In genomic region chr10:130108934-130109604, GRCh38 we compare ENCODE assay signal across 7 cellular contexts. TPM values are rescaled to one million over a fixed set of nuclear protein-coding genes. Genes with fewer than 3 reads are reported as not detected.
DNase-seq lines count a peak whose midpoint lies in the region; ATAC-seq and TF ChIP-seq lines count a peak whose summit lies in the region.

No MANE protein-coding gene starts in this region.

- H3K9me3 ChIP-seq in SU-DHL-6 (ENCODE audit: insufficient read depth, low read length), result no peaks in the 10 kb centered on the region
- no peaks in the 10 kb centered on the region for H3K9me3 ChIP-seq in esophagus squamous epithelium
- no peaks in the 10 kb centered on the region for H3K9me3 ChIP-seq in spleen

- peak overlapping the region; percentile 93 for H3K4me3 Mint-ChIP-seq in GM23338

- H3F3A ChIP-seq in GM23338 (replicated peaks; ENCODE audit: low read depth), result peaks cover 8% of the 10 kb centered on the region
- H3F3A ChIP-seq in SU-DHL-6 (ENCODE audit: insufficient read depth), result no peaks in the 10 kb centered on the region

- no peak overlapping the region for H2AFZ ChIP-seq in GM23338
- no peak overlapping the region for H2AFZ ChIP-seq in SU-DHL-6 (ENCODE audit: low read depth, low read length, severe bottlenecking)

- WGBS in esophagus squamous epithelium, 2 donors, result 51 to 55% methylated on average over 6 of the region's 6 CpGs
- WGBS in spleen, 5 donors, result 50 to 61% (median 57%) methylated on average over 6 of the region's 6 CpGs

- H3K27me3 ChIP-seq in GM23338 (ENCODE audit: insufficient read depth) (no peaks in the 10 kb centered on the region), SU-DHL-6 (ENCODE audit: low read length) (no peaks in the 10 kb centered on the region), esophagus squamous epithelium (no peaks in the 10 kb centered on the region), spleen (replicated peaks in 1 of 7) (no peaks in the 10 kb centered on the region)

- H3K79me2 ChIP-seq in GM23338 (replicated peaks; ENCODE audit: insufficient read depth) (peaks cover 10% of the 10 kb centered on the region), SU-DHL-6 (ENCODE audit: insufficient read depth, low read length) (peaks cover 17% of the 10 kb centered on the region; the same call in 1 of the 2 replicates)

- TF ChIP-seq POLR2A in esophagus squamous epithelium (IDR thresholded peaks at IDR 0.05) (no peak), spleen (IDR thresholded peaks at IDR 0.05) (no peak), GM18505 (IDR thresholded peaks at IDR 0.05; ENCODE audit: borderline replicate concordance, extremely low read depth, insufficient read depth, insufficient read length) (no peak)

- peaks cover 36% of the 10 kb centered on the region for H3K4me1 Mint-ChIP-seq in GM23338

- H3K9me3 Mint-ChIP-seq in GM23338, result peaks cover 4% of the 10 kb centered on the region; the same call in 2 of the 3 replicates

- H3K9me2 ChIP-seq in GM23338 (ENCODE audit: insufficient read depth), result no peaks in the 10 kb centered on the region; the same call in 1 of the 2 replicates
- no peaks in the 10 kb centered on the region for H3K9me2 ChIP-seq in SU-DHL-6 (replicated peaks; ENCODE audit: insufficient read depth, low read length)

- ATAC-seq in GM23338 (no peak), GM18505 (IDR thresholded peaks at IDR 0.05; ENCODE audit: unreplicated experiment) (no peak), HG03354 (IDR thresholded peaks at IDR 0.05; ENCODE audit: poor library complexity, severe bottlenecking, unreplicated experiment) (no peak)

- peaks cover 18% of the 10 kb centered on the region; the same call in 2 of the 3 replicates for H3K36me3 Mint-ChIP-seq in GM23338 (ENCODE audit: low read depth)

- peaks cover 15% of the 10 kb centered on the region for H3K27me3 Mint-ChIP-seq in GM23338 (ENCODE audit: insufficient read depth, low read depth, poor library complexity)

- H3K27ac ChIP-seq in GM23338 (ENCODE audit: low read depth) (no peak overlapping the region), SU-DHL-6 (ENCODE audit: low read depth, low read length) (no peak overlapping the region), esophagus squamous epithelium (peak overlapping the region in 2 of 4 donors; percentile 95 to 98), spleen (peak overlapping the region in 1 of 8 donors; percentile 93)

- DNase-seq in GM23338 (ENCODE audit: low spot score), result no peak
- DNase-seq in esophagus squamous epithelium (lab: John Stamatoyannopoulos, UW), result no peak
- DNase-seq in spleen, result no peak
- DNase-seq in NCI-H187 (lab: John Stamatoyannopoulos, UW), result no peak

- peak overlapping the region; percentile 100 for H3K4me2 ChIP-seq in GM23338
- H3K4me2 ChIP-seq in SU-DHL-6 (ENCODE audit: low read depth, low read length, poor library complexity, severe bottlenecking), result peak overlapping the region; percentile 80

- no peak for TF ChIP-seq CTCF in GM23338 (conservative IDR thresholded peaks at IDR 0.05; ENCODE audit: low read depth in 2 of 2)
- TF ChIP-seq CTCF in SU-DHL-6 (IDR thresholded peaks at IDR 0.05; ENCODE audit: insufficient read depth, low read length, poor library complexity, severe bottlenecking), result no peak
- no peak for TF ChIP-seq CTCF in esophagus squamous epithelium (IDR thresholded peaks at IDR 0.05)
- TF ChIP-seq CTCF in spleen (IDR thresholded peaks at IDR 0.05 in 8 of 11, conservative IDR thresholded peaks at IDR 0.05 in 3 of 11), result no peak

- H4K20me1 ChIP-seq in GM23338 (replicated peaks; ENCODE audit: insufficient read depth), result no peaks in the 10 kb centered on the region
- no peaks in the 10 kb centered on the region; the same call in 1 of the 2 replicates for H4K20me1 ChIP-seq in SU-DHL-6 (ENCODE audit: low read depth, low read length)

- H3K27ac Mint-ChIP-seq in GM23338, result no peak overlapping the region

- peak overlapping the region; percentile 84 for H3K9ac ChIP-seq in SU-DHL-6 (ENCODE audit: low read length)

- H3K36me3 ChIP-seq in GM23338 (ENCODE audit: insufficient read depth) (no peaks in the 10 kb centered on the region), SU-DHL-6 (ENCODE audit: low read length) (no peaks in the 10 kb centered on the region), esophagus squamous epithelium (peaks cover 0 to 12% (median 0%) of the 10 kb centered on the region in 3 donors), spleen (peaks cover 0 to 14% (median 4%) of the 10 kb centered on the region in 6 donors)

- H3K4me1 ChIP-seq in GM23338 (ENCODE audit: insufficient read depth) (peaks cover 18% of the 10 kb centered on the region), esophagus squamous epithelium (peaks cover 9 to 36% (median 19%) of the 10 kb centered on the region in 3 donors), spleen (peaks cover 10 to 53% (median 29%) of the 10 kb centered on the region in 6 donors)

- intact Hi-C loops in esophagus squamous epithelium (cut with DNase I), result no loop called here
- intact Hi-C loops in spleen (cut with DNase I; ENCODE audit: low total_unique reads), result no loop called here

- peak overlapping the region; percentile 98 for H3K4me3 ChIP-seq in GM23338
- peak overlapping the region; percentile 79 for H3K4me3 ChIP-seq in SU-DHL-6 (ENCODE audit: insufficient read depth, low read length, poor library complexity, severe bottlenecking)
- peak overlapping the region in 3 of 4 donors; percentile 64 to 96 (median 77) for H3K4me3 ChIP-seq in esophagus squamous epithelium
- peak overlapping the region in 6 of 8 donors; percentile 69 to 90 (median 78) for H3K4me3 ChIP-seq in spleen

TF ChIP-seq in GM23338, 12 proteins besides CTCF, POLR2A, EP300 and RAD21:
- no peak for TF ChIP-seq ETS1 (IDR thresholded peaks at IDR 0.05)
- TF ChIP-seq ZNF114 (CRISPR knock-in tag; IDR thresholded peaks at IDR 0.05), result no peak
- no peak for TF ChIP-seq NANOG (IDR thresholded peaks at IDR 0.05; ENCODE audit: borderline replicate concordance)
- TF ChIP-seq ZNF331 (CRISPR knock-in tag; IDR thresholded peaks at IDR 0.05; ENCODE audit: low read depth), result no peak
- no peak for TF ChIP-seq STAT1 (IDR thresholded peaks at IDR 0.05; ENCODE audit: unreplicated experiment)
- TF ChIP-seq CREB1 (CRISPR knock-in tag; IDR thresholded peaks at IDR 0.05; ENCODE audit: low read depth), result no peak
- TF ChIP-seq EZH2 (IDR thresholded peaks at IDR 0.05; ENCODE audit: low read depth, unreplicated experiment), result no peak
- no peak for TF ChIP-seq EZH2phosphoT487 (IDR thresholded peaks at IDR 0.05; ENCODE audit: unreplicated experiment)

RNA-seq across cellular contexts. Expression of gene C10orf143, which starts 1.6 kb away (rescaled TPM):
- total RNA-seq in GM23338 (2014; rRNA removed; shearing (Covaris generic)), result 0.21 and 0.62 TPM in 2 replicates
- polyA plus RNA-seq in GM23338 (2016; fragmentation: Nextera tagmentation; extraction: Ambion mirVana), result 3.7 and 4.8 TPM in 2 replicates
- 1 to 10 TPM in 1 of 4 donors, under 1 TPM in 3; 0.44 to 4.0 (median 0.70) TPM for total RNA-seq in esophagus squamous epithelium
- total RNA-seq in spleen, result 1 to 10 TPM; 2.3 to 7.3 (median 4.5) TPM
- 10 to 100 TPM; 12.9 to 15.6 (median 15.6) TPM for polyA plus RNA-seq in spleen

RNA-seq across cellular contexts. Expression of gene GLRX3, which starts 27.1 kb away (rescaled TPM):
- 141 and 146 TPM in 2 replicates for total RNA-seq in GM23338 (2014; rRNA removed; shearing (Covaris generic))
- 175 and 201 TPM in 2 replicates for polyA plus RNA-seq in GM23338 (2016; fragmentation: Nextera tagmentation; extraction: Ambion mirVana)
- 100 to 1,000 TPM in 2 of 4 donors, 10 to 100 TPM in 2; 48.5 to 115 (median 81.8) TPM for total RNA-seq in esophagus squamous epithelium
- total RNA-seq in spleen, result 10 to 100 TPM; 32.2 to 46.3 (median 38.8) TPM
- polyA plus RNA-seq in spleen, result 10 to 100 TPM; 41.5 to 63.2 (median 51.7) TPM
